ENCODE assay signal across 9 cellular contexts in the genomic region with DNA sequence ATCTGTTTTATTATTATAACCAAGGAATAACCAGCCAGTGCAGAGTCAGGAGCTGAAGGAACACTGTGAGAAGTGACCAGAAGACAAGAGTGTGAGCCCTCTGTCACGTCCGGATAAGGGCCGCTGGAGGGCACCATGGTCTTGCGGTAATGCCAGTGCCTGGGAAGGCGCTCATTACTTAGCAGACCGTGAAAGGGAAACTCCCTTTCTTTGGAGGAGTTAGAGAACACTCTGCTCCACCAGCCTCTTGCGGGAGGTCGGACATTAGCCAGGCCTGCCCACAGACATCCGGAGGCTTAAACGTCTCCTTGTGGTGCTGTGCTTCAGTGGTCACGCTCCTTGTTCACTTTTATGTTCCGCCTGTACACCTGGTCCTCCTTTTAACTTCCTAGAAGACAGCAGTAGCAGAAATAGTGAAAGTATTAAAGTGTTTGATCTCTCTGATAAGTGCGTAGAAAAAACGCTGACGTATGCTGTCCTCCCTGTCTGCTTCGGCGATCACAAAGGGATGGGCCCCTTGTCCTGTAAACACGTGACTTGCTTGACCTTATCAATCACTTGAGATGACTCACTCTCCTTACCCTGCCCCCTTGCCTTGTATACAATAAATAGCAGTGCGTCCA.
DNase-seq lines count a peak whose midpoint lies in the region; ATAC-seq and TF ChIP-seq lines count a peak whose summit lies in the region.
"Had no signal": no experiment of that assay in that cellular context is flagged by ENCODE, and none has a peak within 500 bp of the region (broad histone marks: within the 10 kb centered on the region; RNA-seq: fewer than 3 reads in every experiment).

No MANE protein-coding gene starts in this region.

- POLR2A ChIA-PET in activated CD8-positive, alpha-beta T cell treated with anti-CD3 and anti-CD28 coated beads for 36 hours (lab: Charles Lee): no interaction called here
- POLR2A ChIA-PET in activated CD8-positive, alpha-beta T cell treated with anti-CD3 and anti-CD28 coated beads, Interleukin-2, amount 10 ng/mL, durations not matched to agents 7 days and 5 days (lab: Charles Lee): no interaction called here

- H3K9me3 Mint-ChIP-seq in activated CD8-positive, alpha-beta T cell treated with anti-CD3 and anti-CD28 coated beads for 36 hours: no peaks in the 10 kb centered on the region
- H3K9me3 Mint-ChIP-seq in activated CD8-positive, alpha-beta T cell treated with anti-CD3 and anti-CD28 coated beads, Interleukin-2, amount 10 ng/mL, durations not matched to agents 7 days and 5 days (ENCODE audit: insufficient read depth): no peaks in the 10 kb centered on the region

- peak; percentile 39 for DNase-seq in activated CD8-positive, alpha-beta T cell treated with anti-CD3 and anti-CD28 coated beads for 36 hours
- DNase-seq in activated CD8-positive, alpha-beta T cell treated with anti-CD3 and anti-CD28 coated beads, Interleukin-2, amount 10 ng/mL, durations not matched to agents 7 days and 5 days: no peak
- DNase-seq in WERI-Rb-1 (peak; percentile 57), kidney tubule cell (ENCODE audit: low spot score) (peak; percentile 97), upper lobe of right lung (peak; percentile 78), HCEC 1CT (no peak), T-helper 17 cell (no peak)

- H3K4me3 ChIP-seq in WERI-Rb-1 (ENCODE audit: low read depth, low read length): no peak overlapping the region
- no peak overlapping the region for H3K4me3 ChIP-seq in upper lobe of right lung

- H3K36me3 Mint-ChIP-seq in activated CD8-positive, alpha-beta T cell treated with anti-CD3 and anti-CD28 coated beads for 36 hours (ENCODE audit: low read depth): no peaks in the 10 kb centered on the region
- no peaks in the 10 kb centered on the region for H3K36me3 Mint-ChIP-seq in activated CD8-positive, alpha-beta T cell treated with anti-CD3 and anti-CD28 coated beads, Interleukin-2, amount 10 ng/mL, durations not matched to agents 7 days and 5 days (ENCODE audit: low read depth)
- H3K36me3 Mint-ChIP-seq in T-helper 17 cell (ENCODE audit: low read depth): no peaks in the 10 kb centered on the region

- ATAC-seq in activated CD8-positive, alpha-beta T cell treated with anti-CD3 and anti-CD28 coated beads for 36 hours: peak; percentile 39
- no peak for ATAC-seq in activated CD8-positive, alpha-beta T cell treated with anti-CD3 and anti-CD28 coated beads, Interleukin-2, amount 10 ng/mL, durations not matched to agents 7 days and 5 days
- ATAC-seq in upper lobe of right lung (peak; percentile 87), HG03025 (IDR thresholded peaks at IDR 0.05; ENCODE audit: low FRiP score, unreplicated experiment) (no peak), T-helper 17 cell (no peak)

- peaks cover 6% of the 10 kb centered on the region for H3K4me1 ChIP-seq in upper lobe of right lung

- CTCF ChIA-PET in activated CD8-positive, alpha-beta T cell treated with anti-CD3 and anti-CD28 coated beads for 36 hours (lab: Charles Lee): interaction anchor here (0.7 kb wide), 1 partner anchor 183 kb away, joined by 3 read pairs; no protein-coding TSS in a partner anchor
- CTCF ChIA-PET in activated CD8-positive, alpha-beta T cell treated with anti-CD3 and anti-CD28 coated beads, Interleukin-2, amount 10 ng/mL, durations not matched to agents 7 days and 5 days (lab: Charles Lee): no interaction called here

- H3K36me3 ChIP-seq in WERI-Rb-1 (no peaks in the 10 kb centered on the region), upper lobe of right lung (no peaks in the 10 kb centered on the region)

- H3K27ac Mint-ChIP-seq in activated CD8-positive, alpha-beta T cell treated with anti-CD3 and anti-CD28 coated beads for 36 hours: no peak overlapping the region
- no peak overlapping the region for H3K27ac Mint-ChIP-seq in activated CD8-positive, alpha-beta T cell treated with anti-CD3 and anti-CD28 coated beads, Interleukin-2, amount 10 ng/mL, durations not matched to agents 7 days and 5 days
- H3K27ac Mint-ChIP-seq in T-helper 17 cell: no peak overlapping the region

- H3K27ac ChIP-seq in WERI-Rb-1 (no peak overlapping the region), upper lobe of right lung (no peak overlapping the region)
- H3K27ac ChIP-seq: KMS-11 had no signal

- H3K27me3 Mint-ChIP-seq in activated CD8-positive, alpha-beta T cell treated with anti-CD3 and anti-CD28 coated beads for 36 hours: no peaks in the 10 kb centered on the region
- peaks cover 4% of the 10 kb centered on the region for H3K27me3 Mint-ChIP-seq in activated CD8-positive, alpha-beta T cell treated with anti-CD3 and anti-CD28 coated beads, Interleukin-2, amount 10 ng/mL, durations not matched to agents 7 days and 5 days (ENCODE audit: low read depth)
- peaks cover 27% of the 10 kb centered on the region for H3K27me3 Mint-ChIP-seq in T-helper 17 cell

- H3K9me3 ChIP-seq in WERI-Rb-1 (ENCODE audit: severe bottlenecking) (no peaks in the 10 kb centered on the region), upper lobe of right lung (no peaks in the 10 kb centered on the region), T-helper 17 cell (ENCODE audit: control insufficient read depth, low read length, poor library complexity, severe bottlenecking) (no peaks in the 10 kb centered on the region)

- intact Hi-C loops in activated CD8-positive, alpha-beta T cell treated with anti-CD3 and anti-CD28 coated beads for 36 hours (cut with micrococcal nuclease): no loop called here
- intact Hi-C loops in upper lobe of right lung (cut with DNase I): no loop called here

- no peaks in the 10 kb centered on the region for H3K27me3 ChIP-seq in WERI-Rb-1 (ENCODE audit: insufficient read depth, low read depth, severe bottlenecking)
- no peaks in the 10 kb centered on the region for H3K27me3 ChIP-seq in upper lobe of right lung

- H3K4me3 Mint-ChIP-seq in activated CD8-positive, alpha-beta T cell treated with anti-CD3 and anti-CD28 coated beads for 36 hours: no peak overlapping the region
- H3K4me3 Mint-ChIP-seq in activated CD8-positive, alpha-beta T cell treated with anti-CD3 and anti-CD28 coated beads, Interleukin-2, amount 10 ng/mL, durations not matched to agents 7 days and 5 days: no peak overlapping the region
- no peak overlapping the region for H3K4me3 Mint-ChIP-seq in T-helper 17 cell

- no peak for TF ChIP-seq CTCF in activated CD8-positive, alpha-beta T cell treated with anti-CD3 and anti-CD28 coated beads for 36 hours (IDR thresholded peaks at IDR 0.05)
- TF ChIP-seq CTCF in WERI-Rb-1 (IDR thresholded peaks at IDR 0.05; ENCODE audit: low read depth, low read length) (peak; percentile 38), upper lobe of right lung (IDR thresholded peaks at IDR 0.05) (no peak)

- H3K4me1 Mint-ChIP-seq in activated CD8-positive, alpha-beta T cell treated with anti-CD3 and anti-CD28 coated beads for 36 hours (ENCODE audit: low read depth): no peaks in the 10 kb centered on the region
- H3K4me1 Mint-ChIP-seq in activated CD8-positive, alpha-beta T cell treated with anti-CD3 and anti-CD28 coated beads, Interleukin-2, amount 10 ng/mL, durations not matched to agents 7 days and 5 days (ENCODE audit: low read depth): no peaks in the 10 kb centered on the region
- peaks cover 5% of the 10 kb centered on the region for H3K4me1 Mint-ChIP-seq in T-helper 17 cell

Comparison
In these comparisons a context has a peak if more than half of its experiments do, and no peak if none do; other contexts are left out.
1. ATAC-seq: peak in activated CD8-positive, alpha-beta T cell treated with anti-CD3 and anti-CD28 coated beads for 36 hours (single experiment) and upper lobe of right lung (single experiment); none in activated CD8-positive, alpha-beta T cell treated with anti-CD3 and anti-CD28 coated beads, Interleukin-2, amount 10 ng/mL, durations not matched to agents 7 days and 5 days (single experiment), HG03025 (single experiment) and T-helper 17 cell (single experiment).
2. DNase-seq: peak in activated CD8-positive, alpha-beta T cell treated with anti-CD3 and anti-CD28 coated beads for 36 hours (single experiment), WERI-Rb-1 (single experiment), kidney tubule cell (single experiment) and upper lobe of right lung (single experiment); none in activated CD8-positive, alpha-beta T cell treated with anti-CD3 and anti-CD28 coated beads, Interleukin-2, amount 10 ng/mL, durations not matched to agents 7 days and 5 days (single experiment), HCEC 1CT (single experiment) and T-helper 17 cell (0 of 3).